8 cellular contexts compared by ENCODE assay signal in the genomic region with DNA sequence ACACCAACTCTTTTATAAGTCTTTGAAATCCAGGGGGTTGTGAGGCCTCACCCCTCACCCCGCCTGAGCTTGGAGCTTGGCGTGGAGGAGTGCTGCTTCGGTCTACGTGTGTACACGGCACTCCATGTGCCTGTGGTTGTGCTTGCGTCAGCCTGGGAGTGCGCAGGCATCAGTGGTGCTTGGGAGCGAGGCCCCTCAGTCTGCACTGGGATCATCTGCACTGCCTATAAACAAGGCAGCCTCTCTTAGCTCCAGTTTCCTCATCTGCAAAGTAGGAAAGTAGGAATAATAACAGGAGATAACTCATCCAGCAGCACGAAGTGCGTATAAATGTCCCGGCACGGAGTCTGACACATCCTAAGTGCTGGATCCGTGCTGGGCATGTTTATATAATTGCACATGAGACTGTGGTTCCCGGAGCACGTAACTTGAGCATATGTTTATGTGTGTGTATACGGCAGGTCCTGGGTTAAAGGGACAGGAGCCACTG. TPM values are rescaled to one million over a fixed set of nuclear protein-coding genes. Genes with fewer than 3 reads are reported as not detected.
DNase-seq lines count a peak whose midpoint lies in the region; ATAC-seq and TF ChIP-seq lines count a peak whose summit lies in the region.

No MANE protein-coding gene starts in this region.

- H3K4me3 Mint-ChIP-seq in stimulated activated memory B cell treated with anti-CD40 and anti-IgM and Interleukin-4, amounts not matched to agents 10 μg/mL and 1 μg/mL and 100 μg/mL, for 72 hours = peak overlapping the region; percentile 87

- H3K27me3 ChIP-seq in right lobe of liver = peaks cover 0 to 9% of the 10 kb centered on the region in 2 donors

- no peak for TF ChIP-seq CTCF in right lobe of liver (IDR thresholded peaks at IDR 0.05)

- H3K27ac ChIP-seq in right lobe of liver = peak overlapping the region; percentile 79 to 96 (median 85)

- no peaks in the 10 kb centered on the region for H3K36me3 ChIP-seq in right lobe of liver

- peaks cover 0 to 3% (median 0%) of the 10 kb centered on the region in 4 donors for H3K9me3 ChIP-seq in right lobe of liver

- H3K4me1 Mint-ChIP-seq in stimulated activated memory B cell treated with anti-CD40 and anti-IgM and Interleukin-4, amounts not matched to agents 10 μg/mL and 1 μg/mL and 100 μg/mL, for 72 hours = peaks cover 66% of the 10 kb centered on the region

- peak overlapping the region; percentile 95 for H3K27ac Mint-ChIP-seq in stimulated activated memory B cell treated with anti-CD40 and anti-IgM and Interleukin-4, amounts not matched to agents 10 μg/mL and 1 μg/mL and 100 μg/mL, for 72 hours

- H3K36me3 Mint-ChIP-seq in stimulated activated memory B cell treated with anti-CD40 and anti-IgM and Interleukin-4, amounts not matched to agents 10 μg/mL and 1 μg/mL and 100 μg/mL, for 72 hours = peaks cover 9% of the 10 kb centered on the region

- no peaks in the 10 kb centered on the region for H3K27me3 Mint-ChIP-seq in stimulated activated memory B cell treated with anti-CD40 and anti-IgM and Interleukin-4, amounts not matched to agents 10 μg/mL and 1 μg/mL and 100 μg/mL, for 72 hours

- H3K4me1 ChIP-seq in right lobe of liver = peaks cover 0 to 23% (median 0%) of the 10 kb centered on the region in 4 donors

- TF ChIP-seq POLR2A in right lobe of liver (IDR thresholded peaks at IDR 0.05) = no peak

- DNase-seq in T-helper 22 cell (ENCODE audit: low read depth) (peak; percentile 60), right lobe of liver (peak in 1 of 3 donors; percentile 41), SHP77 treated with DMSO at 0.1 percent for 48 hours (lab: John Stamatoyannopoulos, UW) (no peak), SKM-1 treated with dmso at 0.1 percent for 144 hours (lab: John Stamatoyannopoulos, UW; ENCODE audit: unreplicated experiment) (no peak)
- peak; percentile 70 for DNase-seq in central memory CD4-positive, alpha-beta T cell

- H3K4me3 ChIP-seq in right lobe of liver = peak overlapping the region; percentile 50 to 57 (median 52)

- ATAC-seq in GM18861 (IDR thresholded peaks at IDR 0.05; ENCODE audit: unreplicated experiment) = peak; percentile 19
- peak; percentile 2 for ATAC-seq in HG03064 (IDR thresholded peaks at IDR 0.05; ENCODE audit: low read depth, unreplicated experiment)
- peak; percentile 19 to 48 (median 29) for ATAC-seq in right lobe of liver
- peak; percentile 35 for ATAC-seq in stimulated activated memory B cell treated with anti-CD40 and anti-IgM and Interleukin-4, amounts not matched to agents 10 μg/mL and 1 μg/mL and 100 μg/mL, for 72 hours

- H3K9me3 Mint-ChIP-seq in stimulated activated memory B cell treated with anti-CD40 and anti-IgM and Interleukin-4, amounts not matched to agents 10 μg/mL and 1 μg/mL and 100 μg/mL, for 72 hours = no peaks in the 10 kb centered on the region

- intact Hi-C loops in right lobe of liver (cut with DNase I) = no loop called here

- 47% methylated on average over 3 of the region's 16 CpGs for WGBS in right lobe of liver (ENCODE audit: insufficient coverage, low coverage, low lambda C conversion rate, missing lambda C conversion rate)

RNA-seq across cellular contexts. Expression of a gene that starts 1.2 kb away (rescaled TPM):
- 10 to 100 TPM in 1 of 6 experiments, 1 to 10 TPM in 5; 2.9 to 17.2 (median 8.1) TPM for total RNA-seq in right lobe of liver

Comparison
In these comparisons a context has a peak if more than half of its experiments do, and no peak if none do; other contexts are left out.
1. DNase-seq: peak in T-helper 22 cell (single experiment) and central memory CD4-positive, alpha-beta T cell (single experiment); none in SHP77 treated with DMSO at 0.1 percent for 48 hours (single experiment) and SKM-1 treated with dmso at 0.1 percent for 144 hours (single experiment).
2. Peak in every context shown above with its lines, with median percentiles within 50 percentile points of each other: ATAC-seq.